In genomic region chr3:42236611-42237010, GRCh38 we compare ENCODE assay signal across 32 cellular contexts. TPM values are rescaled to one million over a fixed set of nuclear protein-coding genes. Genes with fewer than 3 reads are reported as not detected.
"Had no signal": no experiment of that assay in that cellular context is flagged by ENCODE, and none has a peak within 500 bp of the region (broad histone marks: within the 10 kb centered on the region; RNA-seq: fewer than 3 reads in every experiment).

No MANE protein-coding gene starts in this region.

- H3K27me3 ChIP-seq: ascending aorta, cardiac muscle cell had no signal

- H3K4me3 ChIP-seq: ascending aorta, cardiac muscle cell had no signal

- H3K4me1 ChIP-seq: ascending aorta had no signal

- DNase-seq: activated CD4-positive, alpha-beta memory T cell treated with anti-CD3 and anti-CD28 coated beads, Interleukin-2, amount 10 ng/mL, durations not matched to agents 7 days and 5 days; activated CD4-positive, alpha-beta T cell treated with anti-CD3 and anti-CD28 coated beads for 1 hour; activated CD4-positive, alpha-beta T cell treated with anti-CD3 and anti-CD28 coated beads for 36 hours; activated CD4-positive, alpha-beta T cell treated with anti-CD3 and anti-CD28 coated beads for 48 hours; activated CD4-positive, alpha-beta T cell treated with anti-CD3 and anti-CD28 coated beads, Interleukin-2, amount 10 ng/mL, durations not matched to agents 7 days and 5 days; activated CD4-positive, alpha-beta T cell treated with anti-CD3 and anti-CD28 coated beads, Interleukin-2, amount 50 U/mL, for 48 hours; activated CD4-positive, CD25-positive, alpha-beta regulatory T cell; activated CD8-positive, alpha-beta memory T cell treated with anti-CD3 and anti-CD28 coated beads, Interleukin-2, amount 10 ng/mL, durations not matched to agents 7 days and 5 days; activated CD8-positive, alpha-beta memory T cell treated with anti-CD3 and anti-CD28 coated beads, Interleukin-2, amount 50 U/mL, for 48 hours; activated CD8-positive, alpha-beta T cell treated with anti-CD3 and anti-CD28 coated beads, Interleukin-2, amount 10 ng/mL, durations not matched to agents 7 days and 5 days; activated effector memory CD4-positive, alpha-beta T cell treated with Interleukin-2 at 50 U/mL for 16 hours; activated gamma-delta T cell; activated naive CD4-positive, alpha-beta T cell treated with anti-CD3 and anti-CD28 coated beads, Interleukin-2, amount 50 U/mL, for 16 hours; activated naive CD4-positive, alpha-beta T cell treated with Interleukin-2 at 50 U/mL for 16 hours; activated naive CD8-positive, alpha-beta T cell treated with anti-CD3 and anti-CD28 coated beads for 36 hours; activated T-cell treated with anti-CD3 and anti-CD28 coated beads, Interleukin-2, amount 50 U/mL, for 24 hours; activated T-cell treated with anti-CD3 and anti-CD28 coated beads, Interleukin-2, amount 50 U/mL, for 48 hours; amygdala; anterior cingulate cortex; caudate nucleus; cerebellar nuclear complex; T-helper 1 cell; T-helper 2 cell; T-helper 9 cell; WERI-Rb-1 had no signal

- ATAC-seq: activated CD4-positive, alpha-beta T cell treated with anti-CD3 and anti-CD28 coated beads for 36 hours; activated CD4-positive, CD25-positive, alpha-beta regulatory T cell treated with anti-CD3 and anti-CD28 coated beads, Interleukin-2, amount 50 U/mL, for 24 hours; activated CD8-positive, alpha-beta memory T cell treated with anti-CD3 and anti-CD28 coated beads, Interleukin-2, amount 10 ng/mL, durations not matched to agents 7 days and 5 days; activated CD8-positive, alpha-beta T cell treated with anti-CD3 and anti-CD28 coated beads, Interleukin-2, amount 10 ng/mL, durations not matched to agents 7 days and 5 days; activated naive CD4-positive, alpha-beta T cell treated with anti-CD3 and anti-CD28 coated beads, Interleukin-2, amount 50 U/mL, for 72 hours; WTC11 had no signal

- H3K36me3 ChIP-seq: ascending aorta, cardiac muscle cell, WERI-Rb-1 had no signal

- H3K27ac ChIP-seq: ascending aorta, cardiac muscle cell, WERI-Rb-1 had no signal

RNA-seq across cellular contexts. Expression of gene CCK, which starts 29.4 kb away (rescaled TPM):
- total RNA-seq: activated CD4-positive, alpha-beta memory T cell treated with anti-CD3 and anti-CD28 coated beads, Interleukin-2, amount 10 ng/mL, durations not matched to agents 7 days and 5 days; activated CD4-positive, alpha-beta T cell treated with anti-CD3 and anti-CD28 coated beads for 36 hours; activated CD4-positive, alpha-beta T cell treated with anti-CD3 and anti-CD28 coated beads, Interleukin-2, amount 10 ng/mL, durations not matched to agents 7 days and 5 days; activated CD8-positive, alpha-beta memory T cell treated with anti-CD3 and anti-CD28 coated beads, Interleukin-2, amount 10 ng/mL, durations not matched to agents 7 days and 5 days; activated CD8-positive, alpha-beta T cell treated with anti-CD3 and anti-CD28 coated beads, Interleukin-2, amount 10 ng/mL, durations not matched to agents 7 days and 5 days; activated naive CD4-positive, alpha-beta T cell treated with anti-CD3 and anti-CD28 coated beads, Interleukin-2, amount 50 U/mL, for 72 hours; activated naive CD8-positive, alpha-beta T cell treated with anti-CD3 and anti-CD28 coated beads for 36 hours; activated T-helper 2 cell treated with anti-CD3 and anti-CD28 coated beads, Interferon-gamma antibody, Interleukin-2, Interleukin-4, amounts not matched to agents 10 μg/mL and 5 μg/mL and 100 μg/mL, durations not matched to agents 14 hours and 24 hours and 36 hours; ascending aorta; cardiac muscle cell; chondrocyte had no signal
